Comparison of ENCODE assay signal across 16 cellular contexts in the genomic region with DNA sequence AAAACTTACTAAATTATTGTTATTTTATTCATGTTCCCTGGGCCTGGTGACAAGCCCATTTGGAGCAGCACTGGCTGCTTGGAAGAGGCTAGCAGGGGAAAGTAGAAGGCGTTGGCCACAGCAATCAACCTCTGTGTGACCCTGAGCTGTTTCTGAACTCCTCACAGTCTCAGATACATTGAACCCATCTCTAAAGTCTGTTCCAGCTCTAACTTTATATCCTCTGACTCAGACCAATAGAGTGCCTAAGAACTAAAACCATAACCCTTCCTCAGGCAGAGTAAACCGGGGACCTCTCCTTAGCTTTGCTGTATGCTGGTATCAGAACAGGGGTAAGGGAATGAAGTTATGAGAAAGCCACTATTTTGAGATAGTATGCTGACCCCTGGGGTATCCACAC.
DNase-seq lines count a peak whose midpoint lies in the region; ATAC-seq, FAIRE-seq and TF ChIP-seq lines count a peak whose summit lies in the region.
"Had no signal": no experiment of that assay in that cellular context is flagged by ENCODE, and none has a peak within 500 bp of the region (broad histone marks: within the 10 kb centered on the region; RNA-seq: fewer than 3 reads in every experiment).

No MANE protein-coding gene starts in this region.

- 78 to 88% methylated on average over 2 of the region's 2 CpGs for WGBS in body of pancreas, 2 donors

- H3K9me3 ChIP-seq in body of pancreas (no peaks in the 10 kb centered on the region), neural progenitor cell (ENCODE audit: low read depth) (no peaks in the 10 kb centered on the region)
- H3K9me3 ChIP-seq: Caco-2, testis had no signal

- no peak overlapping the region for H3K4me2 ChIP-seq in neural progenitor cell

- peak; percentile 60 for FAIRE-seq in GM19239 (lab: Jason Lieb, UNC)
- FAIRE-seq: A204.1 had no signal

- no peaks in the 10 kb centered on the region for H3K4me1 ChIP-seq in body of pancreas
- H3K4me1 ChIP-seq in neural progenitor cell = no peaks in the 10 kb centered on the region
- H3K4me1 ChIP-seq: Caco-2, testis had no signal

- no peak for TF ChIP-seq CTCF in GM10266 (IDR thresholded peaks at IDR 0.05; ENCODE audit: control insufficient read depth, insufficient read depth, low read depth, missing control alignments)
- TF ChIP-seq CTCF in body of pancreas (IDR thresholded peaks at IDR 0.05) = no peak
- no peak for TF ChIP-seq CTCF in neural progenitor cell (IDR thresholded peaks at IDR 0.05)

- H2AFZ ChIP-seq in neural progenitor cell (replicated peaks) = no peak overlapping the region

- H3K9ac ChIP-seq in neural progenitor cell = no peak overlapping the region

- H3K27me3 ChIP-seq in body of pancreas (no peaks in the 10 kb centered on the region), neural progenitor cell (no peaks in the 10 kb centered on the region)
- H3K27me3 ChIP-seq: testis had no signal

- H3K9me3 Mint-ChIP-seq in neural progenitor cell = no peaks in the 10 kb centered on the region

- no peaks in the 10 kb centered on the region for H4K20me1 ChIP-seq in neural progenitor cell (ENCODE audit: low read depth)

- H3K4me3 ChIP-seq in body of pancreas (no peak overlapping the region), neural progenitor cell (no peak overlapping the region)
- H3K4me3 ChIP-seq: coronary artery, testis had no signal

- no peaks in the 10 kb centered on the region for H3K36me3 Mint-ChIP-seq in neural progenitor cell

- no peak overlapping the region for H3K4me3 Mint-ChIP-seq in neural progenitor cell

- no peaks in the 10 kb centered on the region for H3K4me1 Mint-ChIP-seq in neural progenitor cell

- intact Hi-C loops in posterior vena cava (cut with DNase I) (no loop called here), body of pancreas (cut with DNase I) (no loop called here)

- ATAC-seq in HG02610 (IDR thresholded peaks at IDR 0.05; ENCODE audit: unreplicated experiment) (peak; percentile 91), HG03280 (IDR thresholded peaks at IDR 0.05; ENCODE audit: unreplicated experiment) (peak; percentile 56), body of pancreas (no peak)
- ATAC-seq: right cardiac atrium had no signal

- DNase-seq in GM10266 (ENCODE audit: extremely low spot score) (peak; percentile 14), GM19239 (ENCODE audit: insufficient read length, low spot score) (no peak), posterior vena cava (ENCODE audit: low spot score) (no peak), body of pancreas (no peak), neural progenitor cell (ENCODE audit: low spot score) (no peak), T1000 (lab: John Stamatoyannopoulos, UW) (no peak)
- DNase-seq: activated CD8-positive, alpha-beta memory T cell treated with anti-CD3 and anti-CD28 coated beads, Interleukin-2, amount 50 U/mL, for 48 hours; Caco-2; NCI-H2227 treated with DMSO at 0.1 percent for 48 hours; right cardiac atrium; testis had no signal

- H3K36me3 ChIP-seq in body of pancreas (replicated peaks in 1 of 2; ENCODE audit: insufficient read depth in 1 of 2, low read depth in 2 of 2) (no peaks in the 10 kb centered on the region), neural progenitor cell (no peaks in the 10 kb centered on the region)

- H3K27me3 Mint-ChIP-seq in neural progenitor cell (ENCODE audit: insufficient read depth, low read depth) = peaks cover 5% of the 10 kb centered on the region

- H3K27ac Mint-ChIP-seq in neural progenitor cell = no peak overlapping the region

- no peaks in the 10 kb centered on the region for H3F3A ChIP-seq in neural progenitor cell (ENCODE audit: low read depth)

- no peak overlapping the region for H3K27ac ChIP-seq in body of pancreas
- H3K27ac ChIP-seq in neural progenitor cell = no peak overlapping the region
- H3K27ac ChIP-seq: coronary artery, RWPE1, testis had no signal

- H3K79me2 ChIP-seq in neural progenitor cell (ENCODE audit: low read depth) = no peaks in the 10 kb centered on the region

- no peak for TF ChIP-seq POLR2A in body of pancreas (IDR thresholded peaks at IDR 0.05)
